In genomic region chr16:70467608-70468007, GRCh38 we compare ENCODE assay signal across 19 cellular contexts. TPM values are rescaled to one million over a fixed set of nuclear protein-coding genes. Genes with fewer than 3 reads are reported as not detected.
DNase-seq lines count a peak whose midpoint lies in the region; ATAC-seq and TF ChIP-seq lines count a peak whose summit lies in the region.
"Had no signal": no experiment of that assay in that cellular context is flagged by ENCODE, and none has a peak within 500 bp of the region (broad histone marks: within the 10 kb centered on the region; RNA-seq: fewer than 3 reads in every experiment).

No MANE protein-coding gene starts in this region.

- H3K9me3 Mint-ChIP-seq in activated T-cell treated with anti-CD3 and anti-CD28 coated beads, Interleukin-2, amount 50 U/mL, for 24 hours, result no peaks in the 10 kb centered on the region
- no peaks in the 10 kb centered on the region for H3K9me3 Mint-ChIP-seq in WTC11
- H3K9me3 Mint-ChIP-seq: CD14-positive monocyte; CD4-positive, alpha-beta memory T cell; HFFc6; IgD-negative memory B cell had no signal

- H3K4me3 ChIP-seq in osteoblast (ENCODE audit: insufficient read depth, low read length), result no peak overlapping the region
- H3K4me3 ChIP-seq: BLaER1 had no signal

- H3K4me3 Mint-ChIP-seq in activated T-cell treated with anti-CD3 and anti-CD28 coated beads, Interleukin-2, amount 50 U/mL, for 24 hours, result no peak overlapping the region
- H3K4me3 Mint-ChIP-seq in WTC11, result no peak overlapping the region
- H3K4me3 Mint-ChIP-seq: CD14-positive monocyte; CD4-positive, alpha-beta memory T cell; HFFc6; IgD-negative memory B cell had no signal

- no peaks in the 10 kb centered on the region for H3K4me1 ChIP-seq in osteoblast (ENCODE audit: insufficient read depth, low read length)

- no peaks in the 10 kb centered on the region for H3K4me1 Mint-ChIP-seq in activated T-cell treated with anti-CD3 and anti-CD28 coated beads, Interleukin-2, amount 50 U/mL, for 24 hours (ENCODE audit: low read depth)
- peaks cover 3% of the 10 kb centered on the region; the same call in 1 of the 2 replicates for H3K4me1 Mint-ChIP-seq in WTC11
- H3K4me1 Mint-ChIP-seq: CD4-positive, alpha-beta memory T cell; IgD-negative memory B cell had no signal

- no peak overlapping the region for H3K27ac ChIP-seq in osteoblast (ENCODE audit: low read depth, low read length)

- no peaks in the 10 kb centered on the region for H4K20me1 ChIP-seq in osteoblast (ENCODE audit: insufficient read depth, low read length)

- peaks cover 18% of the 10 kb centered on the region for H3K36me3 Mint-ChIP-seq in activated T-cell treated with anti-CD3 and anti-CD28 coated beads, Interleukin-2, amount 50 U/mL, for 24 hours (ENCODE audit: low read depth)
- no peaks in the 10 kb centered on the region for H3K36me3 Mint-ChIP-seq in WTC11
- H3K36me3 Mint-ChIP-seq: IgD-negative memory B cell had no signal

- no peaks in the 10 kb centered on the region for H3K9me3 ChIP-seq in osteoblast (ENCODE audit: low read depth, low read length)
- H3K9me3 ChIP-seq: BLaER1 had no signal

- ATAC-seq in WTC11 (no peak), GM18907 (IDR thresholded peaks at IDR 0.05; ENCODE audit: unreplicated experiment) (no peak)
- ATAC-seq: HepG2 had no signal

- H3K27me3 ChIP-seq in osteoblast (ENCODE audit: insufficient read depth, low read length), result no peaks in the 10 kb centered on the region
- H3K27me3 ChIP-seq: BLaER1 had no signal

- H3K27me3 Mint-ChIP-seq in activated T-cell treated with anti-CD3 and anti-CD28 coated beads, Interleukin-2, amount 50 U/mL, for 24 hours, result no peaks in the 10 kb centered on the region
- H3K27me3 Mint-ChIP-seq in WTC11 (ENCODE audit: low read depth), result no peaks in the 10 kb centered on the region
- H3K27me3 Mint-ChIP-seq: CD4-positive, alpha-beta memory T cell; IgD-negative memory B cell had no signal

- H3K36me3 ChIP-seq in osteoblast (ENCODE audit: insufficient read depth, low read length), result peaks cover 3% of the 10 kb centered on the region

- CTCF ChIA-PET in WTC11 (lab: Charles Lee), result interaction anchor here (0.7 to 1.8 kb wide), 2 partner anchors 28 to 87 kb away, joined by 3 to 6 read pairs; no protein-coding TSS in a partner anchor

- peak overlapping the region; percentile 6 for H3K27ac Mint-ChIP-seq in activated T-cell treated with anti-CD3 and anti-CD28 coated beads, Interleukin-2, amount 50 U/mL, for 24 hours
- no peak overlapping the region; the same call in 1 of the 2 replicates for H3K27ac Mint-ChIP-seq in WTC11
- H3K27ac Mint-ChIP-seq: HFFc6, IgD-negative memory B cell had no signal

- TF ChIP-seq CTCF in WTC11 (IDR thresholded peaks at IDR 0.05) (no peak), osteoblast (IDR thresholded peaks at IDR 0.05; ENCODE audit: extremely low read depth, low read depth, low read length) (no peak)

- no peak overlapping the region for H2AFZ ChIP-seq in osteoblast (ENCODE audit: low read length)

- POLR2A ChIA-PET in WTC11 (lab: Charles Lee), result interaction anchor here (1.8 kb wide), 1 partner anchor 86 kb away, joined by 7 read pairs; no protein-coding TSS in a partner anchor

- H3K4me2 ChIP-seq in osteoblast (ENCODE audit: insufficient read depth, low read length), result no peak overlapping the region
- H3K4me2 ChIP-seq: BLaER1 had no signal

- DNase-seq in activated T-cell treated with anti-CD3 and anti-CD28 coated beads, Interleukin-2, amount 50 U/mL, for 24 hours, result no peak
- DNase-seq in activated T-cell treated with anti-CD3 and anti-CD28 coated beads, Interleukin-2, amount 50 U/mL, for 1 hour, result no peak
- DNase-seq in WTC11 (ENCODE audit: low spot score) (no peak), osteoblast (ENCODE audit: insufficient read length, low spot score, missing footprints) (peak; percentile 21), kidney glomerular epithelial cell (lab: John Stamatoyannopoulos, UW) (no peak), SIG-M5 treated with dmso at 0.1 percent for 504 hours (lab: John Stamatoyannopoulos, UW; ENCODE audit: unreplicated experiment) (no peak), NCI-H2171 (lab: John Stamatoyannopoulos, UW) (no peak)
- DNase-seq: 8988T; Calu3; CD4-positive, alpha-beta memory T cell; DMS79 treated with DMSO at 0.1 percent for 48 hours; GF-D8; HCEC 1CT; HFFc6 had no signal

- H3K79me2 ChIP-seq in osteoblast (ENCODE audit: insufficient read depth, low read length), result no peaks in the 10 kb centered on the region

TF ChIP-seq in WTC11, 78 proteins besides CTCF, POLR2A, EP300 and RAD21:
- TF ChIP-seq NFYB (CRISPR knock-in tag; conservative IDR thresholded peaks at IDR 0.05; ENCODE audit: low read depth), result no peak
- no peak for TF ChIP-seq KAT7 (CRISPR knock-in tag; IDR thresholded peaks at IDR 0.05; ENCODE audit: borderline replicate concordance)
- peak; percentile 32; the same call in 1 of the 2 replicates for TF ChIP-seq PRDM15 (CRISPR knock-in tag; IDR thresholded peaks at IDR 0.05)
- no peak for TF ChIP-seq ZNF263 (CRISPR knock-in tag; IDR thresholded peaks at IDR 0.05; ENCODE audit: low read depth)

RNA-seq across cellular contexts. Expression of gene FCSK, which starts 13.2 kb away (rescaled TPM):
- total RNA-seq in WTC11 (2021) (7.0 to 10.6 TPM (median 8.6 TPM) in 3 replicates), osteoblast (10.3 and 11.9 TPM in 2 replicates)

RNA-seq across cellular contexts. Expression of gene ST3GAL2, which starts 28.7 kb away (rescaled TPM):
- 46.0 to 49.4 TPM (median 46.2 TPM) in 3 replicates for total RNA-seq in WTC11 (2021)
- 22.4 and 22.7 TPM in 2 replicates for total RNA-seq in osteoblast

RNA-seq across cellular contexts. Expression of gene COG4, which starts 55.7 kb away (rescaled TPM):
- total RNA-seq in WTC11 (2021) (56.6 to 65.6 TPM (median 61.8 TPM) in 3 replicates), osteoblast (51.3 and 61.5 TPM in 2 replicates)

RNA-seq across cellular contexts. Expression of gene SF3B3, which starts 56.0 kb away (rescaled TPM):
- total RNA-seq in WTC11 (2021) (423 to 475 TPM (median 430 TPM) in 3 replicates), osteoblast (123 and 142 TPM in 2 replicates)
